8 cellular contexts compared by ENCODE assay signal in genomic region chr1:165828103-165828558, GRCh38. TPM values are rescaled to one million over a fixed set of nuclear protein-coding genes. Genes with fewer than 3 reads are reported as not detected.
A peak's percentile ranks its signal among the peaks of the same experiment; 100 is the strongest.
DNase-seq lines count a peak whose midpoint lies in the region; ATAC-seq, FAIRE-seq and TF ChIP-seq lines count a peak whose summit lies in the region.

No MANE protein-coding gene starts in this region.

- peak; percentile 62 for FAIRE-seq in GM19239 (lab: Jason Lieb, UNC)

- H3K27ac ChIP-seq in CD8-positive, alpha-beta memory T cell (ENCODE audit: low read depth, low read length): peak overlapping the region; percentile 76
- H3K27ac ChIP-seq in OCI-LY7 (ENCODE audit: low read depth, low read length, poor library complexity, severe bottlenecking) (peak overlapping the region; percentile 85), foreskin keratinocyte (peak overlapping the region; percentile 38), upper lobe of left lung (peak overlapping the region; percentile 77 to 91 (median 90))

- peak overlapping the region; percentile 95 for H3K4me2 ChIP-seq in OCI-LY7 (ENCODE audit: low read length)

- H3K27me3 ChIP-seq in CD8-positive, alpha-beta memory T cell (ENCODE audit: insufficient read depth, low read length, poor library complexity, severe bottlenecking): no peaks in the 10 kb centered on the region
- H3K27me3 ChIP-seq in foreskin keratinocyte (no peaks in the 10 kb centered on the region), upper lobe of left lung (no peaks in the 10 kb centered on the region)

- no peaks in the 10 kb centered on the region for H3K36me3 ChIP-seq in CD8-positive, alpha-beta memory T cell (ENCODE audit: insufficient read depth, low read length)
- H3K36me3 ChIP-seq in OCI-LY7 (ENCODE audit: insufficient read depth, low read length): peaks cover 10% of the 10 kb centered on the region
- H3K36me3 ChIP-seq in upper lobe of left lung: no peaks in the 10 kb centered on the region

- POLR2A ChIA-PET in CD8-positive, alpha-beta memory T cell (lab: Charles Lee): interaction anchor here (1.1 to 1.7 kb wide), 2 partner anchors 59 to 130 kb away, joined by 3 to 7 read pairs; partner anchors contain the start of genes ALDH9A1 and TMCO1
- POLR2A ChIA-PET in OCI-LY7 (lab: Charles Lee): interaction anchor here (0.9 to 3.6 kb wide), 8 partner anchors 10 to 230 kb away, joined by 3 to 27 read pairs (median 6); partner anchors contain the start of gene TMCO1

- peak; percentile 31 for ATAC-seq in HG03378 (IDR thresholded peaks at IDR 0.05; ENCODE audit: unreplicated experiment)
- ATAC-seq in activated T-helper 17 cell treated with anti-CD3 and anti-CD28 coated beads, Interleukin-2, amount 50 U/mL, for 72 hours (replicated peaks): peak; percentile 56
- ATAC-seq in foreskin keratinocyte: peak; percentile 53
- peak; percentile 64 for ATAC-seq in omental fat pad (ENCODE audit: low FRiP score)
- ATAC-seq in upper lobe of left lung (ENCODE audit: low FRiP score in 2 of 2): peak in 1 of 2 donors; percentile 71

- H3K4me1 Mint-ChIP-seq in CD8-positive, alpha-beta memory T cell: peaks cover 21 to 32% (median 23%) of the 10 kb centered on the region in 3 donors
- H3K4me1 Mint-ChIP-seq in activated T-helper 17 cell treated with anti-CD3 and anti-CD28 coated beads, Interleukin-2, amount 50 U/mL, for 72 hours: peaks cover 6% of the 10 kb centered on the region

- peak overlapping the region; percentile 76 to 95 (median 88) for H3K27ac Mint-ChIP-seq in CD8-positive, alpha-beta memory T cell
- H3K27ac Mint-ChIP-seq in activated T-helper 17 cell treated with anti-CD3 and anti-CD28 coated beads, Interleukin-2, amount 50 U/mL, for 72 hours: peak overlapping the region; percentile 83

- peak overlapping the region; percentile 95 to 100 (median 97) for H3K4me3 Mint-ChIP-seq in CD8-positive, alpha-beta memory T cell
- peak overlapping the region; percentile 91 for H3K4me3 Mint-ChIP-seq in activated T-helper 17 cell treated with anti-CD3 and anti-CD28 coated beads, Interleukin-2, amount 50 U/mL, for 72 hours

- peak overlapping the region; percentile 88; the same call in 1 of the 2 replicates for H2AFZ ChIP-seq in OCI-LY7 (ENCODE audit: low read length)

- peaks cover 15% of the 10 kb centered on the region for H3K4me1 ChIP-seq in CD8-positive, alpha-beta memory T cell (ENCODE audit: insufficient read depth, low read length)
- H3K4me1 ChIP-seq in OCI-LY7 (ENCODE audit: insufficient read depth, low read length, poor library complexity, severe bottlenecking): peaks cover 15% of the 10 kb centered on the region
- no peaks in the 10 kb centered on the region for H3K4me1 ChIP-seq in foreskin keratinocyte
- peaks cover 15 to 28% (median 20%) of the 10 kb centered on the region in 4 donors for H3K4me1 ChIP-seq in upper lobe of left lung

- no peaks in the 10 kb centered on the region for H3K9me2 ChIP-seq in OCI-LY7 (ENCODE audit: insufficient read depth, low read length)

- H3K4me3 ChIP-seq in CD8-positive, alpha-beta memory T cell (ENCODE audit: low read length): peak overlapping the region; percentile 87
- H3K4me3 ChIP-seq in OCI-LY7 (ENCODE audit: low read depth, low read length, poor library complexity, severe bottlenecking): peak overlapping the region; percentile 84
- H3K4me3 ChIP-seq in upper lobe of left lung: peak overlapping the region; percentile 74 to 96 (median 86)

- H3K36me3 Mint-ChIP-seq in CD8-positive, alpha-beta memory T cell: peaks cover 0 to 7% (median 1%) of the 10 kb centered on the region in 3 donors
- H3K36me3 Mint-ChIP-seq in activated T-helper 17 cell treated with anti-CD3 and anti-CD28 coated beads, Interleukin-2, amount 50 U/mL, for 72 hours (ENCODE audit: low read depth): peaks cover 15% of the 10 kb centered on the region

- CTCF ChIA-PET in CD8-positive, alpha-beta memory T cell (lab: Charles Lee): interaction anchor here (1.1 to 1.2 kb wide), 2 partner anchors 10 to 88 kb away, joined by 3 read pairs; no protein-coding TSS in a partner anchor
- CTCF ChIA-PET in OCI-LY7 (lab: Charles Lee; ENCODE audit: unreplicated experiment): interaction anchor here (1.4 kb wide), 1 partner anchor 11 kb away, joined by 3 read pairs; no protein-coding TSS in a partner anchor

- TF ChIP-seq POLR2A in upper lobe of left lung (IDR thresholded peaks at IDR 0.05): no peak

- no peaks in the 10 kb centered on the region for H3K9me3 ChIP-seq in CD8-positive, alpha-beta memory T cell (ENCODE audit: low read length)
- H3K9me3 ChIP-seq in OCI-LY7 (ENCODE audit: low read length): no peaks in the 10 kb centered on the region
- H3K9me3 ChIP-seq in upper lobe of left lung: no peaks in the 10 kb centered on the region

- TF ChIP-seq CTCF in OCI-LY7 (conservative IDR thresholded peaks at IDR 0.05; ENCODE audit: low read length): peak; percentile 43
- TF ChIP-seq CTCF in foreskin keratinocyte (conservative IDR thresholded peaks at IDR 0.05): no peak
- TF ChIP-seq CTCF in omental fat pad (IDR thresholded peaks at IDR 0.05): no peak
- peak in 3 of 6 experiments; percentile 23 to 46 (median 33) for TF ChIP-seq CTCF in upper lobe of left lung (IDR thresholded peaks at IDR 0.05)

- H4K20me1 ChIP-seq in OCI-LY7 (ENCODE audit: insufficient read depth, low read length): no peaks in the 10 kb centered on the region

- peak in 4 of 5 donors; percentile 18 to 54 (median 44) for DNase-seq in CD8-positive, alpha-beta memory T cell
- DNase-seq in GM19239 (ENCODE audit: insufficient read length, low spot score): peak; percentile 50
- peak; percentile 79 for DNase-seq in OCI-LY7 (ENCODE audit: low spot score)
- DNase-seq in foreskin keratinocyte: peak in 1 of 2 donors; percentile 40
- no peak for DNase-seq in omental fat pad (ENCODE audit: low spot score)
- peak in 1 of 2 donors; percentile 91 for DNase-seq in upper lobe of left lung

- no peaks in the 10 kb centered on the region for H3K27me3 Mint-ChIP-seq in CD8-positive, alpha-beta memory T cell
- no peaks in the 10 kb centered on the region for H3K27me3 Mint-ChIP-seq in activated T-helper 17 cell treated with anti-CD3 and anti-CD28 coated beads, Interleukin-2, amount 50 U/mL, for 72 hours

- no peak for TF ChIP-seq EP300 in upper lobe of left lung (IDR thresholded peaks at IDR 0.05)

- intact Hi-C loops in OCI-LY7 (cut with micrococcal nuclease; ENCODE audit: unreplicated experiment): loop anchor here (1.0 to 5.0 kb wide), 4 partner anchors 43 to 226 kb away; partner anchors contain the start of gene MGST3

- WGBS in upper lobe of left lung, 2 donors: 0% methylated on average over 7 to 30 of the region's 43 CpGs

- H3K9me3 Mint-ChIP-seq in CD8-positive, alpha-beta memory T cell: no peaks in the 10 kb centered on the region
- no peaks in the 10 kb centered on the region for H3K9me3 Mint-ChIP-seq in activated T-helper 17 cell treated with anti-CD3 and anti-CD28 coated beads, Interleukin-2, amount 50 U/mL, for 72 hours

- no TSS peak for BruUV-seq in OCI-LY7 (replicated peaks; lab: Mats Ljungman, UMichigan)

- peaks cover 48% of the 10 kb centered on the region for H3K79me2 ChIP-seq in OCI-LY7 (ENCODE audit: insufficient read depth, low read depth, low read length)

RNA-seq across cellular contexts. Expression of gene UCK2, which starts 0.7 kb away (rescaled TPM):
- 100 to 1,000 TPM in 1 of 2 experiments, 10 to 100 TPM in 1; 97.4 to 100 TPM for total RNA-seq in CD8-positive, alpha-beta memory T cell
- polyA plus RNA-seq in CD8-positive, alpha-beta memory T cell: 10.7 TPM
- 65.6 and 75.8 TPM in 2 replicates for total RNA-seq in OCI-LY7 (2014; rRNA removed; shearing (Covaris generic))
- total RNA-seq in OCI-LY7 (2022) (66.0 and 66.6 TPM in 2 replicates), foreskin keratinocyte (84.9 and 92.2 TPM in 2 replicates), omental fat pad (10 to 100 TPM; 19.3 to 93.9 (median 22.3) TPM), upper lobe of left lung (10 to 100 TPM in 2 of 6 donors, 1 to 10 TPM in 4; 7.5 to 17.9 (median 9.7) TPM)
- total RNA-seq in activated T-helper 17 cell treated with anti-CD3 and anti-CD28 coated beads, Interleukin-2, amount 50 U/mL, for 72 hours: 10 to 100 TPM; 30.7 to 74.2 TPM
- polyA plus RNA-seq in foreskin keratinocyte: 66.5 and 66.6 TPM in 2 replicates

RNA-seq across cellular contexts. Expression of gene TMCO1, which starts 59.5 kb away (rescaled TPM):
- 100 to 1,000 TPM; 102 to 112 TPM for total RNA-seq in CD8-positive, alpha-beta memory T cell
- polyA plus RNA-seq in CD8-positive, alpha-beta memory T cell: 148 TPM
- 22.9 and 23.7 TPM in 2 replicates for total RNA-seq in OCI-LY7 (2014; rRNA removed; shearing (Covaris generic))
- 44.5 and 49.5 TPM in 2 replicates for total RNA-seq in OCI-LY7 (2022)
- 10 to 100 TPM; 62.4 to 97.7 TPM for total RNA-seq in activated T-helper 17 cell treated with anti-CD3 and anti-CD28 coated beads, Interleukin-2, amount 50 U/mL, for 72 hours
- 72.7 and 73.2 TPM in 2 replicates for total RNA-seq in foreskin keratinocyte
- 86.7 and 95.4 TPM in 2 replicates for polyA plus RNA-seq in foreskin keratinocyte
- total RNA-seq in omental fat pad: 10 to 100 TPM; 50.8 to 62.5 (median 53.2) TPM
- total RNA-seq in upper lobe of left lung: 10 to 100 TPM; 10.5 to 82.4 (median 55.8) TPM

Comparison
In these comparisons a context has a peak if more than half of its experiments do, and no peak if none do; other contexts are left out.
1. H3K27ac ChIP-seq: peak in every context shown above with its lines; median percentile 90 in upper lobe of left lung; 85 in OCI-LY7; 76 in CD8-positive, alpha-beta memory T cell; 38 in foreskin keratinocyte.